In the genomic region with DNA sequence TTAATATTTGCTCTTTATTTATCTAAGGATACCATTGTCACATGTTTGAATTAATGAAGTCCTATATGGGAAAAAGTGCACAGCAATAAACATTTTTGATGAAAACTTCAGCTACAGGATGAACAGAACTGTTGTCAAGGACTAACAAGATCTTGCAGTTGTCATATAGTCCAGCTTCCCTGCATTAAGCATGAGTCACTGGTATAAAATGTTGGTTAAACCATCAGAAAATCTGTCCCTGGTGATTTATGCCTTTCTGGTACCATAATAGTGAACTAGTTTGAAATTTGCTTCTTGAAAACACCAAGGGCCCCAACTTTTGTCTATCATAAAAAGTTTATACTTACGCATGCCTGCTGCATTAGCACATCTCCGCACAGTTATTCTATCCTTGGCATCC, we compare ENCODE assay signal across 24 cellular contexts.
A peak's percentile ranks its signal among the peaks of the same experiment; 100 is the strongest.
DNase-seq lines count a peak whose midpoint lies in the region; ATAC-seq and TF ChIP-seq lines count a peak whose summit lies in the region.
"Had no signal": no experiment of that assay in that cellular context is flagged by ENCODE, and none has a peak within 500 bp of the region (broad histone marks: within the 10 kb centered on the region; RNA-seq: fewer than 3 reads in every experiment).

No MANE protein-coding gene starts in this region.

- no peak for ATAC-seq in activated naive CD4-positive, alpha-beta T cell treated with anti-CD3 and anti-CD28 coated beads, Interleukin-2, amount 50 U/mL, for 72 hours
- no peak for ATAC-seq in Right ventricle myocardium superior (ENCODE audit: poor library complexity)
- ATAC-seq: HCT116, Right ventricle myocardium inferior had no signal

- CTCF ChIA-PET in A673 (lab: Charles Lee) = no interaction called here

- no peak for TF ChIP-seq CTCF in A673 (conservative IDR thresholded peaks at IDR 0.05; ENCODE audit: low read depth, low read length)
- TF ChIP-seq CTCF in foreskin fibroblast (IDR thresholded peaks at IDR 0.05; ENCODE audit: low read depth, low read length) = no peak

- POLR2A ChIA-PET in A673 (lab: Charles Lee; ENCODE audit: low non-redundant PET) = no interaction called here

- no peak overlapping the region for H3K27ac ChIP-seq in A673 (ENCODE audit: low read depth, low read length, poor library complexity, severe bottlenecking)
- no peak overlapping the region for H3K27ac ChIP-seq in caudate nucleus (ENCODE audit: low read depth, low read length)
- H3K27ac ChIP-seq: adrenal gland, KMS-11 had no signal

- no TSS peak for BruUV-seq in A673 (replicated peaks; lab: Mats Ljungman, UMichigan)

- intact Hi-C loops in A673 (cut with micrococcal nuclease; ENCODE audit: unreplicated experiment) (no loop called here), Right ventricle myocardium superior (cut with DNase I) (no loop called here)

- no peaks in the 10 kb centered on the region for H3K36me3 ChIP-seq in A673 (ENCODE audit: insufficient read depth, low read length, poor library complexity, severe bottlenecking)
- H3K36me3 ChIP-seq: adrenal gland had no signal

- peak; percentile 30 for DNase-seq in A673 (ENCODE audit: low spot score)
- peak; percentile 81 for DNase-seq in LHCN-M2 (ENCODE audit: low read depth)
- DNase-seq in astrocyte of the hippocampus (ENCODE audit: low read depth, low spot score) = peak; percentile 55
- peak; percentile 55 to 70 for DNase-seq in foreskin fibroblast
- DNase-seq in activated naive CD4-positive, alpha-beta T cell treated with anti-CD3 and anti-CD28 coated beads, Interleukin-2, amount 50 U/mL, for 72 hours (ENCODE audit: low spot score in 2 of 2) = no peak
- DNase-seq in Right ventricle myocardium superior = no peak
- no peak for DNase-seq in stimulated activated CD4-positive, alpha-beta T cell treated with anti-CD3 and anti-CD28 coated beads, Interleukin-4, amount 100 ng/mL, for 24 hours
- no peak for DNase-seq in caudate nucleus (lab: John Stamatoyannopoulos, UW)
- DNase-seq: activated CD4-positive, alpha-beta T cell treated with anti-CD3 and anti-CD28 coated beads, Interleukin-2, amount 10 ng/mL, durations not matched to agents 24 days and 14 days; activated CD8-positive, alpha-beta memory T cell treated with anti-CD3 and anti-CD28 coated beads, Interleukin-2, amount 50 U/mL, for 48 hours; activated effector memory CD4-positive, alpha-beta T cell treated with Interleukin-2 at 50 U/mL for 16 hours; adrenal gland; C1 segment of cervical spinal cord; effector CD8-positive, alpha-beta T cell; GDM1; NCI-H1048; NCI-H2081; small intestine; stimulated activated CD4-positive, alpha-beta T cell treated with anti-CD3 and anti-CD28 coated beads, Interleukin-4, amount 100 ng/mL, for 4 hours had no signal

- no peak overlapping the region for H3K27ac Mint-ChIP-seq in activated naive CD4-positive, alpha-beta T cell treated with anti-CD3 and anti-CD28 coated beads, Interleukin-2, amount 50 U/mL, for 72 hours
- H3K27ac Mint-ChIP-seq: activated CD4-positive, alpha-beta T cell treated with anti-CD3 and anti-CD28 coated beads, Interleukin-2, amount 10 ng/mL, durations not matched to agents 24 days and 14 days; mesothelial cell of epicardium; nephron had no signal

- H3K4me3 ChIP-seq in A673 (ENCODE audit: low read depth, low read length, poor library complexity, severe bottlenecking) = no peak overlapping the region
- H3K4me3 ChIP-seq in foreskin fibroblast (ENCODE audit: low read depth in 1 of 2, low read length in 2 of 2) = no peak overlapping the region
- H3K4me3 ChIP-seq: adrenal gland had no signal

- H3K9me3 Mint-ChIP-seq in activated naive CD4-positive, alpha-beta T cell treated with anti-CD3 and anti-CD28 coated beads, Interleukin-2, amount 50 U/mL, for 72 hours = peaks cover 4 to 5% of the 10 kb centered on the region in 2 donors
- H3K9me3 Mint-ChIP-seq: activated CD4-positive, alpha-beta T cell treated with anti-CD3 and anti-CD28 coated beads, Interleukin-2, amount 10 ng/mL, durations not matched to agents 24 days and 14 days had no signal

- H3K27me3 ChIP-seq in A673 (replicated peaks; ENCODE audit: insufficient read depth, low read depth, low read length, poor library complexity) = no peaks in the 10 kb centered on the region
- H3K27me3 ChIP-seq: adrenal gland had no signal

- no peaks in the 10 kb centered on the region for H3K9me3 ChIP-seq in A673 (ENCODE audit: low read depth, low read length, poor library complexity, severe bottlenecking)
- H3K9me3 ChIP-seq: adrenal gland had no signal

- no peaks in the 10 kb centered on the region for H3K36me3 Mint-ChIP-seq in activated naive CD4-positive, alpha-beta T cell treated with anti-CD3 and anti-CD28 coated beads, Interleukin-2, amount 50 U/mL, for 72 hours

- H3K4me1 ChIP-seq in A673 (ENCODE audit: insufficient read depth, low read length, poor library complexity, severe bottlenecking) = no peaks in the 10 kb centered on the region
- H3K4me1 ChIP-seq: adrenal gland had no signal

Comparison
In these comparisons a context has a peak if more than half of its experiments do, and no peak if none do; other contexts are left out.
1. DNase-seq: peak in A673 (single experiment), LHCN-M2 (single experiment), astrocyte of the hippocampus (single experiment) and foreskin fibroblast (2 of 2); none in activated naive CD4-positive, alpha-beta T cell treated with anti-CD3 and anti-CD28 coated beads, Interleukin-2, amount 50 U/mL, for 72 hours (0 of 2), Right ventricle myocardium superior (single experiment), stimulated activated CD4-positive, alpha-beta T cell treated with anti-CD3 and anti-CD28 coated beads, Interleukin-4, amount 100 ng/mL, for 24 hours (single experiment) and caudate nucleus (0 of 61).